Comparison of ENCODE assay signal across 29 cellular contexts in the genomic region with DNA sequence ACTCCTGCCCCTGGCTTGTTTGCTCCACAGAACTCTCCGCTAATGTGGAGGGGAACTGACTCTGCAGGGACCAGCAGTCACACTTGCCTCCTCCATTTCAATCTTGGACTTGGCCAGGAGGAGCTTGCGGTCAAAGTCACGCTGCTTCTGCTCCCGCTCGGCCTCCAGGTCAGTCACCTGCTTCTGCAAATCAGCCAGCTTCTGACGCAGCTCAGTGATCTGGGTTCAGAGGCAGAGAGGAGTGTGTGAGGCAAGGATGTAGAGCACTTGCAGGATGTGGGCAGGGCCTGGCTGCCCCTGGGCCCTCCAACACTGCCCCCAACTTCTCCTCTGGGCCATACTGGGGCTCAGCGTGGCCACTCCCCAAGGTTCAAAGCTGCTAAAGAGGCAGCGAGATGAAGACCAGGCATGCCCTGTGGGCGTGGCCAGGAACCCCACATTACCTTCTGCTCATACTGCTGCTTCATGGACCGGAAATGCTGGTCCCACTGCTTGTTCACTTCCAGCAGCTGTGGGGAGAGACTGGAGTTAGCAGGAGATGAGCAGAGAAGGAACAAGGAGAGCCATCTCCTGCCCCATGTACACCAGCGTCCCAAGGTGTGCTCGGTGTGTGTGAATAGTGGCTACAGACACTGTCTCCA. TPM values are rescaled to one million over a fixed set of nuclear protein-coding genes. Genes with fewer than 3 reads are reported as not detected.
DNase-seq lines count a peak whose midpoint lies in the region; ATAC-seq, FAIRE-seq and TF ChIP-seq lines count a peak whose summit lies in the region.
"Had no signal": no experiment of that assay in that cellular context is flagged by ENCODE, and none has a peak within 500 bp of the region (broad histone marks: within the 10 kb centered on the region; RNA-seq: fewer than 3 reads in every experiment).

No MANE protein-coding gene starts in this region.

- CTCF ChIA-PET in HepG2 (lab: Yijun Ruan, JAX; ENCODE audit: low intra/inter-chr PET ratio, low total read pairs) = no interaction called here
- CTCF ChIA-PET in activated CD8-positive, alpha-beta T cell treated with anti-CD3 and anti-CD28 coated beads for 36 hours (lab: Charles Lee) = interaction anchor here (0.7 to 2.2 kb wide), 5 partner anchors 9 to 84 kb away, joined by 3 to 12 read pairs (median 4); no protein-coding TSS in a partner anchor

- H3K9ac ChIP-seq in liver (ENCODE audit: low read depth in 1 of 2, low read length in 2 of 2) = no peak overlapping the region
- H3K9ac ChIP-seq in HepG2 (ENCODE audit: insufficient read depth, low read depth, low read length) = no peak overlapping the region
- H3K9ac ChIP-seq: BLaER1 had no signal

- ATAC-seq in HepG2 = no peak
- ATAC-seq in activated CD8-positive, alpha-beta T cell treated with anti-CD3 and anti-CD28 coated beads for 36 hours = no peak
- ATAC-seq: activated T-cell treated with anti-CD3 and anti-CD28 coated beads, Interleukin-2, amount 50 U/mL, for 72 hours; heart right ventricle had no signal

- TF ChIP-seq RAD21 in liver (IDR thresholded peaks at IDR 0.05) (peak in 1 of 2 donors; percentile 48), HepG2 (CRISPR knock-in tag; IDR thresholded peaks at IDR 0.05) (no peak)

- BruUV-seq in HepG2 (replicated peaks; lab: Mats Ljungman, UMichigan) = no TSS peak

- intact Hi-C loops in HepG2 (cut with micrococcal nuclease; ENCODE audit: unreplicated experiment) (no loop called here), vagina (cut with DNase I) (loop anchor here (5.0 kb wide), 1 partner anchor 40 kb away; no protein-coding TSS in a partner anchor)
- intact Hi-C loops in activated CD8-positive, alpha-beta T cell treated with anti-CD3 and anti-CD28 coated beads for 36 hours (cut with micrococcal nuclease) = no loop called here

- POLR2A ChIA-PET in HepG2 (lab: Yijun Ruan, JAX) = no interaction called here
- POLR2A ChIA-PET in activated CD8-positive, alpha-beta T cell treated with anti-CD3 and anti-CD28 coated beads for 36 hours (lab: Charles Lee) = no interaction called here

- H3K36me3 Mint-ChIP-seq in activated CD8-positive, alpha-beta T cell treated with anti-CD3 and anti-CD28 coated beads for 36 hours (ENCODE audit: low read depth) = peaks cover 70% of the 10 kb centered on the region

- H3K36me3 ChIP-seq in liver (ENCODE audit: control insufficient read depth in 4 of 4, insufficient read depth in 3 of 4, low read depth in 1 of 4, low read length in 3 of 4) = peaks cover 10 to 25% (median 15%) of the 10 kb centered on the region in 4 donors
- peaks cover 35 to 83% of the 10 kb centered on the region in 2 experiments for H3K36me3 ChIP-seq in HepG2 (replicated peaks in 1 of 2; ENCODE audit: control insufficient read depth in 1 of 2, insufficient read depth in 2 of 2, low read length in 2 of 2)
- H3K36me3 ChIP-seq in esophagus (ENCODE audit: control insufficient read depth in 2 of 2, insufficient read depth in 2 of 2, low read length in 1 of 2) = peaks cover 16 to 48% of the 10 kb centered on the region in 2 donors
- peaks cover 0 to 74% of the 10 kb centered on the region in 2 donors for H3K36me3 ChIP-seq in vagina

- no peaks in the 10 kb centered on the region for H3K27me3 ChIP-seq in liver (ENCODE audit: control insufficient read depth in 4 of 4, insufficient read depth in 4 of 4, low read length in 3 of 4)
- H3K27me3 ChIP-seq in HepG2 (ENCODE audit: control insufficient read depth in 1 of 2, insufficient read depth in 2 of 2, low read length in 2 of 2) = no peaks in the 10 kb centered on the region
- no peaks in the 10 kb centered on the region for H3K27me3 ChIP-seq in esophagus (ENCODE audit: control insufficient read depth in 1 of 2, insufficient read depth in 2 of 2, low read length in 2 of 2)
- H3K27me3 ChIP-seq in vagina = no peaks in the 10 kb centered on the region
- H3K27me3 ChIP-seq: ascending aorta, BLaER1, heart right ventricle had no signal

- H3K4me1 ChIP-seq in liver (ENCODE audit: control insufficient read depth in 4 of 4, insufficient read depth in 4 of 4, low read length in 3 of 4) (peaks cover 32 to 63% (median 56%) of the 10 kb centered on the region in 4 donors), HepG2 (ENCODE audit: insufficient read depth, low read length) (peaks cover 37% of the 10 kb centered on the region), esophagus (ENCODE audit: control insufficient read depth in 2 of 2, insufficient read depth in 2 of 2, low read length in 1 of 2) (peaks cover 6 to 25% of the 10 kb centered on the region in 2 donors), vagina (peaks cover 39% of the 10 kb centered on the region)
- H3K4me1 ChIP-seq: BLaER1 had no signal

- H3K27ac ChIP-seq in liver (ENCODE audit: low read depth in 1 of 2, low read length in 2 of 2) = peak overlapping the region; percentile 56 to 60
- H3K27ac ChIP-seq in HepG2 (ENCODE audit: extremely low read length, insufficient read depth, low read length) = no peak overlapping the region
- peak overlapping the region; percentile 94 to 97 for H3K27ac ChIP-seq in esophagus (ENCODE audit: low read depth in 2 of 2, low read length in 1 of 2)
- peak overlapping the region; percentile 20 for H3K27ac ChIP-seq in vagina
- H3K27ac ChIP-seq: ascending aorta, BLaER1, heart right ventricle had no signal

- TF ChIP-seq EP300 in HepG2 (IDR thresholded peaks at IDR 0.05; ENCODE audit: low read depth in 2 of 2, low read length in 2 of 2) (no peak), HepG2 (CRISPR knock-in tag; IDR thresholded peaks at IDR 0.05; ENCODE audit: borderline replicate concordance) (no peak)

- no peak overlapping the region for H3K4me2 ChIP-seq in HepG2 (ENCODE audit: low read depth, low read length)
- H3K4me2 ChIP-seq: BLaER1 had no signal

- H3K27ac Mint-ChIP-seq in activated CD8-positive, alpha-beta T cell treated with anti-CD3 and anti-CD28 coated beads for 36 hours = no peak overlapping the region
- H3K27ac Mint-ChIP-seq: activated naive CD4-positive, alpha-beta T cell treated with anti-CD3 and anti-CD28 coated beads, Interleukin-2, amount 50 U/mL, for 24 hours; activated T-cell treated with anti-CD3 and anti-CD28 coated beads, Interleukin-2, amount 50 U/mL, for 72 hours; progenitor cell of endocrine pancreas had no signal

- TF ChIP-seq POLR2A in HepG2 (IDR thresholded peaks at IDR 0.05; ENCODE audit: insufficient read depth in 1 of 2, low read depth in 2 of 2, low read length in 2 of 2) (no peak), vagina (IDR thresholded peaks at IDR 0.05) (no peak)

- no peak overlapping the region for H2AFZ ChIP-seq in HepG2 (ENCODE audit: low read length)

- no peak overlapping the region for H3K4me3 Mint-ChIP-seq in activated CD8-positive, alpha-beta T cell treated with anti-CD3 and anti-CD28 coated beads for 36 hours
- H3K4me3 Mint-ChIP-seq: activated naive CD4-positive, alpha-beta T cell treated with anti-CD3 and anti-CD28 coated beads, Interleukin-2, amount 50 U/mL, for 24 hours; activated T-cell treated with anti-CD3 and anti-CD28 coated beads, Interleukin-2, amount 50 U/mL, for 72 hours; central memory CD8-positive, alpha-beta T cell; neural crest cell had no signal

- H3K27me3 Mint-ChIP-seq in activated CD8-positive, alpha-beta T cell treated with anti-CD3 and anti-CD28 coated beads for 36 hours = no peaks in the 10 kb centered on the region
- H3K27me3 Mint-ChIP-seq: activated naive CD4-positive, alpha-beta T cell treated with anti-CD3 and anti-CD28 coated beads, Interleukin-2, amount 50 U/mL, for 24 hours; central memory CD8-positive, alpha-beta T cell; progenitor cell of endocrine pancreas had no signal

- in situ Hi-C loops in HepG2 (cut with HindIII; ENCODE audit: extremely low pct_ligation_motif_present, low pct_unique_long_range_greater_than_20kb) = loop anchor here (10.0 kb wide), 1 partner anchor 202 kb away; no protein-coding TSS in a partner anchor

- H3K4me1 Mint-ChIP-seq in activated CD8-positive, alpha-beta T cell treated with anti-CD3 and anti-CD28 coated beads for 36 hours (ENCODE audit: low read depth) = peaks cover 6% of the 10 kb centered on the region
- H3K4me1 Mint-ChIP-seq: neural crest cell had no signal

- TF ChIP-seq CTCF in liver (IDR thresholded peaks at IDR 0.05; ENCODE audit: low read depth, low read length, missing input control) (no peak), HepG2 (CRISPR knock-in tag; IDR thresholded peaks at IDR 0.05) (no peak), vagina (IDR thresholded peaks at IDR 0.05) (no peak)
- no peak for TF ChIP-seq CTCF in activated CD8-positive, alpha-beta T cell treated with anti-CD3 and anti-CD28 coated beads for 36 hours (IDR thresholded peaks at IDR 0.05)

- no peaks in the 10 kb centered on the region for H3K79me2 ChIP-seq in HepG2 (ENCODE audit: insufficient read depth, low read length)

- 57% methylated on average over 12 of the region's 12 CpGs for WGBS in liver
- 96% methylated on average over 11 of the region's 12 CpGs for WGBS in HepG2 (ENCODE audit: low lambda C conversion rate)
- 87 to 91% methylated on average over 12 of the region's 12 CpGs for WGBS in esophagus, 2 donors

- H3K9me3 ChIP-seq in liver (ENCODE audit: control insufficient read depth in 4 of 4, low read length in 3 of 4) (no peaks in the 10 kb centered on the region), HepG2 (ENCODE audit: low read length) (no peaks in the 10 kb centered on the region), esophagus (ENCODE audit: control insufficient read depth in 2 of 2, insufficient read depth in 1 of 2, low read depth in 1 of 2, low read length in 1 of 2) (no peaks in the 10 kb centered on the region), vagina (no peaks in the 10 kb centered on the region)
- H3K9me3 ChIP-seq: ascending aorta, BLaER1, heart right ventricle had no signal

- H4K20me1 ChIP-seq in HepG2 (ENCODE audit: insufficient read depth, low read length) = no peaks in the 10 kb centered on the region

- H3K4me3 ChIP-seq in liver (ENCODE audit: low read depth in 1 of 3, low read length in 3 of 3) (no peak overlapping the region), HepG2 (replicated peaks in 1 of 3; ENCODE audit: insufficient read depth in 1 of 3, low read depth in 2 of 3, low read length in 3 of 3) (no peak overlapping the region), esophagus (ENCODE audit: low read depth in 1 of 2, low read length in 2 of 2) (no peak overlapping the region), vagina (no peak overlapping the region)
- H3K4me3 ChIP-seq: ascending aorta, BLaER1, heart right ventricle, lung had no signal

- H3K9me3 Mint-ChIP-seq in activated CD8-positive, alpha-beta T cell treated with anti-CD3 and anti-CD28 coated beads for 36 hours = no peaks in the 10 kb centered on the region
- H3K9me3 Mint-ChIP-seq: activated naive CD4-positive, alpha-beta T cell treated with anti-CD3 and anti-CD28 coated beads, Interleukin-2, amount 50 U/mL, for 24 hours; activated T-cell treated with anti-CD3 and anti-CD28 coated beads, Interleukin-2, amount 50 U/mL, for 72 hours; central memory CD8-positive, alpha-beta T cell; neural crest cell had no signal

- DNase-seq in HepG2 (ENCODE audit: low spot score) (no peak), renal cortical epithelial cell (ENCODE audit: low read depth) (peak; percentile 82), vagina (ENCODE audit: extremely low spot score in 2 of 2) (no peak), KG1 (lab: John Stamatoyannopoulos, UW) (no peak), anterior cingulate cortex (lab: John Stamatoyannopoulos, UW) (no peak)
- DNase-seq in activated CD8-positive, alpha-beta T cell treated with anti-CD3 and anti-CD28 coated beads for 36 hours = no peak
- DNase-seq: ACHN; activated CD4-positive, alpha-beta T cell treated with anti-CD3 and anti-CD28 coated beads for 48 hours; activated T-cell treated with anti-CD3 and anti-CD28 coated beads, Interleukin-2, amount 50 U/mL, for 72 hours; DMS79 treated with DMSO at 0.1 percent for 48 hours; foreskin fibroblast; heart right ventricle; NCI-H1694; NCI-H2171; NCI-H524; NK-92 treated with Interleukin-12 subunit alpha and Interleukin-12 subunit beta, amount 100 ng/mL, for 24 hours; small intestine; stimulated activated CD4-positive, alpha-beta T cell treated with anti-CD3 and anti-CD28 coated beads, Interleukin-2, amount 100 ng/mL, for 24 hours; T-helper 1 cell had no signal

- FAIRE-seq in HepG2 (lab: Jason Lieb, UNC) = no peak
- FAIRE-seq: endothelial cell of umbilical vein, small intestine had no signal

RNA-seq across cellular contexts. Expression of a gene that starts 22.2 kb away (rescaled TPM):
- total RNA-seq in liver (100 to 1,000 TPM in 1 of 2 donors, 10 to 100 TPM in 1; 72.9 to 156 TPM), HepG2 (2016; rRNA removed; fragmentation: Illumina TruSeq; extraction: Trizol) (31.9 and 33.8 TPM in 2 replicates), renal cortical epithelial cell (5.2 and 102 TPM in 2 replicates), vagina (3,069 TPM)
- polyA plus RNA-seq in liver (100 to 1,000 TPM; 318 to 878 TPM), HepG2 (2011; rRNA removed) (1,506 and 1,892 TPM in 2 replicates), esophagus (100 to 1,000 TPM; 143 to 277 TPM)
- 15.0 and 22.4 TPM in 2 replicates for total RNA-seq in HepG2 (2016; cell fraction: cytosol; rRNA removed; fragmentation: Illumina TruSeq; extraction: Trizol; ENCODE audit: low read depth)
- total RNA-seq in HepG2 (2016; cell fraction: insoluble cytoplasmic fraction; rRNA removed; fragmentation: Illumina TruSeq; extraction: Trizol) = 27.5 and 35.1 TPM in 2 replicates
- total RNA-seq in HepG2 (2016; cell fraction: membrane; rRNA removed; fragmentation: Illumina TruSeq; extraction: Trizol) = 43.3 and 53.5 TPM in 2 replicates
- total RNA-seq in HepG2 (2016; cell fraction: nucleus; rRNA removed; fragmentation: Illumina TruSeq; extraction: Trizol) = 37.4 and 44.4 TPM in 2 replicates
- polyA plus RNA-seq in HepG2 (2011; cell fraction: cytosol; rRNA removed) = 1,827 and 1,911 TPM in 2 replicates
- 579 and 581 TPM in 2 replicates for polyA plus RNA-seq in HepG2 (2011; cell fraction: nucleus; rRNA removed)
- 440 and 606 TPM in 2 replicates for polyA plus RNA-seq in HepG2 (2012)
- polyA plus RNA-seq in HepG2 (2016; cell fraction: cytosol; fragmentation: Illumina TruSeq; extraction: Trizol; ENCODE audit: low read depth) = 58.7 and 88.7 TPM in 2 replicates
- polyA plus RNA-seq in HepG2 (2016; cell fraction: insoluble cytoplasmic fraction; fragmentation: Illumina TruSeq; extraction: Trizol; ENCODE audit: low read depth) = 65.0 and 89.5 TPM in 2 replicates
- 111 and 130 TPM in 2 replicates for polyA plus RNA-seq in HepG2 (2016; cell fraction: membrane; fragmentation: Illumina TruSeq; extraction: Trizol; ENCODE audit: low read depth)
- polyA plus RNA-seq in HepG2 (2016; cell fraction: nucleus; fragmentation: Illumina TruSeq; extraction: Trizol; ENCODE audit: insufficient read depth, low read depth) = 94.5 and 99.0 TPM in 2 replicates
- polyA minus RNA-seq in HepG2 (2011; rRNA and poly(A)+ RNA removed; ENCODE audit: low replicate concordance) = 1.3 and 2,208 TPM in 2 replicates
- polyA minus RNA-seq in HepG2 (2011; cell fraction: cytosol; rRNA and poly(A)+ RNA removed) = 329 and 350 TPM in 2 replicates
- polyA minus RNA-seq in HepG2 (2011; cell fraction: nucleus; rRNA and poly(A)+ RNA removed) = 159 and 243 TPM in 2 replicates
- not detected for total RNA-seq in activated CD8-positive, alpha-beta T cell treated with anti-CD3 and anti-CD28 coated beads for 36 hours
- total RNA-seq: activated T-cell treated with anti-CD3 and anti-CD28 coated beads, Interleukin-2, amount 50 U/mL, for 72 hours had no signal

RNA-seq across cellular contexts. Expression of a gene that starts 38.3 kb away (rescaled TPM):
- total RNA-seq in liver (100 to 1,000 TPM in 1 of 2 donors, 10 to 100 TPM in 1; 50.9 to 101 TPM), HepG2 (2016; rRNA removed; fragmentation: Illumina TruSeq; extraction: Trizol) (26.2 and 29.8 TPM in 2 replicates), renal cortical epithelial cell (402 and 506 TPM in 2 replicates), vagina (92.6 TPM)
- polyA plus RNA-seq in liver (10 to 100 TPM; 33.2 to 45.1 TPM), HepG2 (2011; rRNA removed) (45.9 and 48.7 TPM in 2 replicates), esophagus (100 to 1,000 TPM in 1 of 2 donors, 10 to 100 TPM in 1; 68.3 to 140 TPM)
- total RNA-seq in HepG2 (2016; cell fraction: cytosol; rRNA removed; fragmentation: Illumina TruSeq; extraction: Trizol; ENCODE audit: low read depth) = 11.3 and 13.0 TPM in 2 replicates
- 22.8 and 24.5 TPM in 2 replicates for total RNA-seq in HepG2 (2016; cell fraction: insoluble cytoplasmic fraction; rRNA removed; fragmentation: Illumina TruSeq; extraction: Trizol)
- 28.9 and 33.7 TPM in 2 replicates for total RNA-seq in HepG2 (2016; cell fraction: membrane; rRNA removed; fragmentation: Illumina TruSeq; extraction: Trizol)
- 16.2 and 22.2 TPM in 2 replicates for total RNA-seq in HepG2 (2016; cell fraction: nucleus; rRNA removed; fragmentation: Illumina TruSeq; extraction: Trizol)
- 40.8 and 45.3 TPM in 2 replicates for polyA plus RNA-seq in HepG2 (2011; cell fraction: cytosol; rRNA removed)
- 57.3 and 59.8 TPM in 2 replicates for polyA plus RNA-seq in HepG2 (2011; cell fraction: nucleus; rRNA removed)
- polyA plus RNA-seq in HepG2 (2012) = 52.5 and 57.8 TPM in 2 replicates
- polyA plus RNA-seq in HepG2 (2016; cell fraction: cytosol; fragmentation: Illumina TruSeq; extraction: Trizol; ENCODE audit: low read depth) = 16.8 and 17.8 TPM in 2 replicates
- polyA plus RNA-seq in HepG2 (2016; cell fraction: insoluble cytoplasmic fraction; fragmentation: Illumina TruSeq; extraction: Trizol; ENCODE audit: low read depth) = 26.4 and 35.7 TPM in 2 replicates
- polyA plus RNA-seq in HepG2 (2016; cell fraction: membrane; fragmentation: Illumina TruSeq; extraction: Trizol; ENCODE audit: low read depth) = 31.5 and 33.1 TPM in 2 replicates
- polyA plus RNA-seq in HepG2 (2016; cell fraction: nucleus; fragmentation: Illumina TruSeq; extraction: Trizol; ENCODE audit: insufficient read depth, low read depth) = 29.8 and 34.0 TPM in 2 replicates
- 45.2 and 73.0 TPM in 2 replicates for polyA minus RNA-seq in HepG2 (2011; rRNA and poly(A)+ RNA removed; ENCODE audit: low replicate concordance)
- polyA minus RNA-seq in HepG2 (2011; cell fraction: cytosol; rRNA and poly(A)+ RNA removed) = 45.8 and 51.1 TPM in 2 replicates
- 50.0 and 60.3 TPM in 2 replicates for polyA minus RNA-seq in HepG2 (2011; cell fraction: nucleus; rRNA and poly(A)+ RNA removed)
- total RNA-seq in activated CD8-positive, alpha-beta T cell treated with anti-CD3 and anti-CD28 coated beads for 36 hours = 100 to 1,000 TPM; 222 TPM
